ENCODE assay signal across 22 cellular contexts in the genomic region with DNA sequence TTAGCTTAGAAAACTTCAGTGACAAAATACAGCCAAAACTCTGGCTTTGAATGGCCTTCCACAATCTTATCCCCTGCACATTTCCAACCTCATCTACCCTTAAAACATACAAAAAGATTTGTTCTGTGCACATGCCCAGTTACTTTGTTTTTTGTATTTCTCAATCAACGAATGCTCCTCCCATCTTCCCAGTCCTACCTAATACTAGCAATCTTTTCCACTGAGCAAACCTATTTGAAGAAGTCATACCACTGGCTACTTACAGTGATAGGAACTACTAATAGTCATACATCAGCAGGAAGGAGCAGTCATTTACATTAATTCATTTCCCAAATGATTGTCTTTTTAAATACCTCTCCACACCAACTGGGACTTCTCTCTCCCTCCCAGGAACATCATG. TPM values are rescaled to one million over a fixed set of nuclear protein-coding genes. Genes with fewer than 3 reads are reported as not detected.
DNase-seq lines count a peak whose midpoint lies in the region; ATAC-seq and TF ChIP-seq lines count a peak whose summit lies in the region.
"Had no signal": no experiment of that assay in that cellular context is flagged by ENCODE, and none has a peak within 500 bp of the region (broad histone marks: within the 10 kb centered on the region; RNA-seq: fewer than 3 reads in every experiment).

No MANE protein-coding gene starts in this region.

- H3K27ac ChIP-seq in PC-3 (ENCODE audit: low read length) (no peak overlapping the region), colonic mucosa (peak overlapping the region; percentile 77), left lung (peak overlapping the region; percentile 10 to 16), tibial nerve (peak overlapping the region in 3 of 4 donors; percentile 48 to 94 (median 88))
- H3K27ac ChIP-seq in CD4-positive, alpha-beta memory T cell (ENCODE audit: low read depth, low read length) = no peak overlapping the region
- H3K27ac ChIP-seq: ascending aorta, SK-N-MC had no signal

- no peak for TF ChIP-seq POLR2A in tibial nerve (IDR thresholded peaks at IDR 0.05)

- no peak overlapping the region for H3K4me3 Mint-ChIP-seq in CD4-positive, alpha-beta memory T cell
- H3K4me3 Mint-ChIP-seq: activated CD4-positive, alpha-beta memory T cell treated with anti-CD3 and anti-CD28 coated beads for 36 hours; GM23338; IgD-negative memory B cell; immature natural killer cell had no signal

- 74 to 79% methylated on average over 1 of the region's 1 CpG for WGBS in tibial nerve, 2 donors

- H3K4me1 ChIP-seq in PC-3 (ENCODE audit: insufficient read depth, low read length) (peaks cover 81% of the 10 kb centered on the region), colonic mucosa (peaks cover 4% of the 10 kb centered on the region), left lung (peaks cover 21 to 55% of the 10 kb centered on the region in 2 donors), tibial nerve (peaks cover 0 to 78% (median 35%) of the 10 kb centered on the region in 4 donors)
- peaks cover 21% of the 10 kb centered on the region for H3K4me1 ChIP-seq in CD4-positive, alpha-beta memory T cell (ENCODE audit: insufficient read depth, low read length)

- CTCF ChIA-PET in PC-3 (lab: Charles Lee) = no interaction called here
- CTCF ChIA-PET in CD4-positive, alpha-beta memory T cell (lab: Charles Lee; ENCODE audit: partially characterized antibody) = no interaction called here

- H3K27ac Mint-ChIP-seq in CD4-positive, alpha-beta memory T cell = peak overlapping the region in 1 of 7 donors; percentile 1
- H3K27ac Mint-ChIP-seq: activated CD4-positive, alpha-beta memory T cell treated with anti-CD3 and anti-CD28 coated beads for 36 hours; GM23338; IgD-negative memory B cell; immature natural killer cell had no signal

- peaks cover 33% of the 10 kb centered on the region for H3F3A ChIP-seq in PC-3 (ENCODE audit: low read length, unreplicated experiment)

- H3K36me3 Mint-ChIP-seq in CD4-positive, alpha-beta memory T cell = no peaks in the 10 kb centered on the region
- H3K36me3 Mint-ChIP-seq: activated CD4-positive, alpha-beta memory T cell treated with anti-CD3 and anti-CD28 coated beads for 36 hours had no signal

- peaks cover 8% of the 10 kb centered on the region; the same call in 1 of the 2 replicates for H3K9me3 ChIP-seq in PC-3 (ENCODE audit: low read length)
- no peaks in the 10 kb centered on the region for H3K9me3 ChIP-seq in colonic mucosa
- H3K9me3 ChIP-seq in left lung = no peaks in the 10 kb centered on the region
- H3K9me3 ChIP-seq in tibial nerve = no peaks in the 10 kb centered on the region
- H3K9me3 ChIP-seq in CD4-positive, alpha-beta memory T cell (ENCODE audit: control insufficient read depth in 1 of 2, low read length in 2 of 2) = no peaks in the 10 kb centered on the region
- H3K9me3 ChIP-seq: ascending aorta had no signal

- no peak for TF ChIP-seq CTCF in PC-3 (conservative IDR thresholded peaks at IDR 0.05; ENCODE audit: low read depth, low read length)
- TF ChIP-seq CTCF in colonic mucosa (IDR thresholded peaks at IDR 0.05) = no peak
- TF ChIP-seq CTCF in left lung (IDR thresholded peaks at IDR 0.05) = no peak
- no peak for TF ChIP-seq CTCF in tibial nerve (IDR thresholded peaks at IDR 0.05)

- ATAC-seq in PC-3 = no peak
- ATAC-seq in left lung = peak; percentile 25
- ATAC-seq in GM18909 (IDR thresholded peaks at IDR 0.05; ENCODE audit: poor library complexity, unreplicated experiment) = no peak
- ATAC-seq: GM23338 had no signal

- H3K4me3 ChIP-seq in PC-3 (ENCODE audit: low read length) (no peak overlapping the region), colonic mucosa (no peak overlapping the region), left lung (no peak overlapping the region), tibial nerve (no peak overlapping the region)
- no peak overlapping the region for H3K4me3 ChIP-seq in CD4-positive, alpha-beta memory T cell (ENCODE audit: low read length in 2 of 2)
- H3K4me3 ChIP-seq: ascending aorta, GM23338, SK-N-MC had no signal

- no peaks in the 10 kb centered on the region for H3K9me2 ChIP-seq in PC-3 (replicated peaks; ENCODE audit: low read length)

- H3K36me3 ChIP-seq in PC-3 (ENCODE audit: low read depth, low read length) (peaks cover 8% of the 10 kb centered on the region), colonic mucosa (no peaks in the 10 kb centered on the region), left lung (no peaks in the 10 kb centered on the region), tibial nerve (no peaks in the 10 kb centered on the region)
- no peaks in the 10 kb centered on the region for H3K36me3 ChIP-seq in CD4-positive, alpha-beta memory T cell (ENCODE audit: insufficient read depth, low read length)
- H3K36me3 ChIP-seq: ascending aorta had no signal

- intact Hi-C loops in PC-3 (cut with micrococcal nuclease) (no loop called here), colonic mucosa (cut with DNase I) (no loop called here), left lung (cut with DNase I) (no loop called here)
- intact Hi-C loops in CD4-positive, alpha-beta memory T cell (cut with micrococcal nuclease) = no loop called here

- peaks cover 4% of the 10 kb centered on the region for H4K20me1 ChIP-seq in PC-3 (ENCODE audit: low read length)

- DNase-seq in PC-3 (peak; percentile 43), colonic mucosa (no peak), left lung (no peak), tibial nerve (ENCODE audit: low spot score in 2 of 2) (no peak), NCI-H748 treated with DMSO at 0.1 percent for 48 hours (lab: John Stamatoyannopoulos, UW) (no peak)
- no peak for DNase-seq in activated CD4-positive, alpha-beta T cell treated with anti-CD3 and anti-CD28 coated beads for 48 hours
- DNase-seq in CD4-positive, alpha-beta memory T cell = no peak
- DNase-seq: activated CD4-positive, alpha-beta memory T cell treated with anti-CD3 and anti-CD28 coated beads for 36 hours; effector CD4-positive, alpha-beta T cell; immature natural killer cell; NCI-H1417 treated with DMSO at 0.1 percent for 48 hours; stimulated activated naive CD4-positive, alpha-beta T cell had no signal

- peaks cover 45% of the 10 kb centered on the region for H3K79me2 ChIP-seq in PC-3 (ENCODE audit: low read length)

- no peaks in the 10 kb centered on the region for H3K27me3 Mint-ChIP-seq in CD4-positive, alpha-beta memory T cell
- H3K27me3 Mint-ChIP-seq: activated CD4-positive, alpha-beta memory T cell treated with anti-CD3 and anti-CD28 coated beads for 36 hours; IgD-negative memory B cell had no signal

- H2AFZ ChIP-seq in PC-3 (ENCODE audit: low read length) = no peak overlapping the region
- H2AFZ ChIP-seq: GM23338 had no signal

- POLR2A ChIA-PET in PC-3 (lab: Charles Lee; ENCODE audit: unreplicated experiment) = interaction anchor here (1.0 kb wide), 1 partner anchor 11 kb away, joined by 3 read pairs; no protein-coding TSS in a partner anchor
- POLR2A ChIA-PET in CD4-positive, alpha-beta memory T cell (lab: Charles Lee; ENCODE audit: partially characterized antibody) = no interaction called here

- H3K9ac ChIP-seq in PC-3 (ENCODE audit: low read length) = no peak overlapping the region
- H3K9ac ChIP-seq in colonic mucosa (ENCODE audit: low read depth in 2 of 2, low read length in 2 of 2) = no peak overlapping the region

- H3K27me3 ChIP-seq in PC-3 (ENCODE audit: low read length) (no peaks in the 10 kb centered on the region), colonic mucosa (no peaks in the 10 kb centered on the region), left lung (no peaks in the 10 kb centered on the region), tibial nerve (no peaks in the 10 kb centered on the region)
- no peaks in the 10 kb centered on the region for H3K27me3 ChIP-seq in CD4-positive, alpha-beta memory T cell (ENCODE audit: insufficient read depth, low read length)
- H3K27me3 ChIP-seq: ascending aorta had no signal

- peaks cover 11 to 28% (median 16%) of the 10 kb centered on the region in 4 donors for H3K4me1 Mint-ChIP-seq in CD4-positive, alpha-beta memory T cell

- TF ChIP-seq EP300 in tibial nerve (IDR thresholded peaks at IDR 0.05) = no peak

- H3K4me2 ChIP-seq in PC-3 (ENCODE audit: low read length) = peak overlapping the region; percentile 15
- H3K4me2 ChIP-seq: GM23338 had no signal

- H3K9me3 Mint-ChIP-seq in CD4-positive, alpha-beta memory T cell = no peaks in the 10 kb centered on the region
- H3K9me3 Mint-ChIP-seq: IgD-negative memory B cell, immature natural killer cell had no signal

- BruUV-seq in PC-3 (replicated peaks; lab: Mats Ljungman, UMichigan) = no TSS peak

RNA-seq across cellular contexts. Expression of a gene that starts 2.5 kb away (rescaled TPM):
- total RNA-seq in PC-3 (2014; rRNA removed) (40.5 and 43.7 TPM in 2 replicates), colonic mucosa (100 to 1,000 TPM in 1 of 2 donors, 10 to 100 TPM in 1; 70.8 to 151 TPM), left lung (100 to 1,000 TPM in 1 of 2 donors, 10 to 100 TPM in 1; 67.3 to 122 TPM), tibial nerve (100 to 1,000 TPM in 3 of 4 donors, 10 to 100 TPM in 1; 96.6 to 172 (median 125) TPM)
- 1 to 10 TPM; 7.4 to 7.6 TPM for total RNA-seq in CD4-positive, alpha-beta memory T cell
- 1 to 10 TPM in 1 of 2 donors, under 1 TPM in 1; 0.04 to 1.4 TPM for polyA plus RNA-seq in CD4-positive, alpha-beta memory T cell

RNA-seq across cellular contexts. Expression of a gene that starts 52.6 kb away (rescaled TPM):
- 0.17 TPM in 1 of 2 replicates, not detected in the other for total RNA-seq in PC-3 (2014; rRNA removed)
- total RNA-seq in colonic mucosa = not detected
- 1 to 10 TPM in 1 of 2 donors, under 1 TPM in 1; 0.99 to 2.1 TPM for total RNA-seq in left lung
- 1 to 10 TPM in 2 of 4 donors, under 1 TPM in 2; 0.42 to 3.9 (median 1.4) TPM for total RNA-seq in tibial nerve
- not detected for total RNA-seq in CD4-positive, alpha-beta memory T cell
- not detected for polyA plus RNA-seq in CD4-positive, alpha-beta memory T cell
- total RNA-seq: activated CD4-positive, alpha-beta memory T cell treated with anti-CD3 and anti-CD28 coated beads for 36 hours; Daoy; glomerular endothelial cell; mononuclear cell; NCI-H460; osteoblast had no signal
- polyA plus RNA-seq: IgD-negative memory B cell, immature natural killer cell had no signal

Comparison
In these comparisons a context has a peak if more than half of its experiments do, and no peak if none do; other contexts are left out.
1. H3K27ac ChIP-seq: peak in colonic mucosa (single experiment), left lung (2 of 2) and tibial nerve (3 of 4); none in PC-3 (single experiment) and CD4-positive, alpha-beta memory T cell (single experiment).